In genomic region chr20:35023624-35024023, GRCh38 we compare ENCODE assay signal across 28 cellular contexts.
"Had no signal": no experiment of that assay in that cellular context is flagged by ENCODE, and none has a peak within 500 bp of the region (broad histone marks: within the 10 kb centered on the region; RNA-seq: fewer than 3 reads in every experiment).

No MANE protein-coding gene starts in this region.

- H3K27me3 Mint-ChIP-seq: activated CD8-positive, alpha-beta memory T cell treated with anti-CD3 and anti-CD28 coated beads, Interleukin-2, amount 10 ng/mL, durations not matched to agents 7 days and 5 days; activated naive CD8-positive, alpha-beta T cell treated with anti-CD3 and anti-CD28 coated beads, Interleukin-2, amount 50 U/mL, for 24 hours; activated T-cell treated with anti-CD3 and anti-CD28 coated beads, Interleukin-2, amount 50 U/mL, for 24 hours; central memory CD8-positive, alpha-beta T cell had no signal

- H3K27me3 ChIP-seq: ascending aorta, body of pancreas, SJSA1 had no signal

- H3K4me3 Mint-ChIP-seq: activated CD8-positive, alpha-beta memory T cell treated with anti-CD3 and anti-CD28 coated beads, Interleukin-2, amount 10 ng/mL, durations not matched to agents 7 days and 5 days; activated naive CD8-positive, alpha-beta T cell treated with anti-CD3 and anti-CD28 coated beads, Interleukin-2, amount 50 U/mL, for 24 hours; activated T-cell treated with anti-CD3 and anti-CD28 coated beads, Interleukin-2, amount 50 U/mL, for 24 hours; activated T-helper 1 cell treated with anti-CD3 and anti-CD28 coated beads, Interleukin-12 subunit alpha, Interleukin-12 subunit beta, Interleukin-2, Interleukin-4 antibody, amounts not matched to agents 30 ng/mL and 10 ng/mL and 1 ng/mL, durations not matched to agents 14 hours and 24 hours and 36 hours; central memory CD8-positive, alpha-beta T cell; T-helper 1 cell treated with Interleukin-12 subunit alpha and Interleukin-12 subunit beta and Interleukin-4 antibody, amounts not matched to agents 30 μg/mL and 1 μg/mL, for 36 hours had no signal

- FAIRE-seq: bronchial epithelial cell had no signal

- H3K4me1 ChIP-seq: ascending aorta, SJSA1 had no signal

- H3K9me3 ChIP-seq: ascending aorta, body of pancreas, SJSA1 had no signal

- H3K27ac ChIP-seq: ascending aorta, body of pancreas, SJSA1 had no signal

- H3K9me3 Mint-ChIP-seq: activated naive CD4-positive, alpha-beta T cell treated with anti-CD3 and anti-CD28 coated beads, Interleukin-2, amount 50 U/mL, for 72 hours; activated naive CD8-positive, alpha-beta T cell treated with anti-CD3 and anti-CD28 coated beads, Interleukin-2, amount 50 U/mL, for 24 hours; activated T-cell treated with anti-CD3 and anti-CD28 coated beads, Interleukin-2, amount 50 U/mL, for 24 hours; activated T-helper 1 cell treated with anti-CD3 and anti-CD28 coated beads, Interleukin-12 subunit alpha, Interleukin-12 subunit beta, Interleukin-2, Interleukin-4 antibody, amounts not matched to agents 30 ng/mL and 10 ng/mL and 1 ng/mL, durations not matched to agents 14 hours and 24 hours and 36 hours; central memory CD8-positive, alpha-beta T cell; T-helper 1 cell treated with Interleukin-12 subunit alpha and Interleukin-12 subunit beta and Interleukin-4 antibody, amounts not matched to agents 30 μg/mL and 1 μg/mL, for 36 hours had no signal

- H3K4me3 ChIP-seq: ascending aorta, body of pancreas, SJSA1 had no signal

- ATAC-seq: activated CD8-positive, alpha-beta memory T cell treated with anti-CD3 and anti-CD28 coated beads, Interleukin-2, amount 10 ng/mL, durations not matched to agents 7 days and 5 days; activated naive CD4-positive, alpha-beta T cell treated with anti-CD3 and anti-CD28 coated beads, Interleukin-2, amount 50 U/mL, for 72 hours; activated naive CD8-positive, alpha-beta T cell treated with anti-CD3 and anti-CD28 coated beads, Interleukin-2, amount 50 U/mL, for 24 hours; body of pancreas had no signal

- DNase-seq: activated CD4-positive, alpha-beta T cell treated with anti-CD3 and anti-CD28 coated beads for 48 hours; activated CD4-positive, alpha-beta T cell treated with anti-CD3 and anti-CD28 coated beads, Interleukin-2, amount 50 U/mL, for 48 hours; activated CD4-positive, CD25-positive, alpha-beta regulatory T cell treated with anti-CD3 and anti-CD28 coated beads, Interleukin-2, amount 50 U/mL, for 72 hours; activated CD8-positive, alpha-beta memory T cell treated with anti-CD3 and anti-CD28 coated beads, Interleukin-2, amount 10 ng/mL, durations not matched to agents 7 days and 5 days; activated effector memory CD4-positive, alpha-beta T cell treated with Interleukin-2 at 50 U/mL for 16 hours; activated naive CD4-positive, alpha-beta T cell; activated naive CD8-positive, alpha-beta T cell treated with anti-CD3 and anti-CD28 coated beads, Interleukin-2, amount 50 U/mL, for 24 hours; activated T-cell treated with anti-CD3 and anti-CD28 coated beads, Interleukin-2, amount 50 U/mL, for 24 hours; amniotic stem cell; body of pancreas; KG1; NCI-H1092 treated with DMSO at 0.1 percent for 48 hours; NCI-H1417 treated with DMSO at 0.1 percent for 48 hours; NCI-H1694; NCI-H2029; NCI-H2107; NCI-H2171 treated with DMSO at 0.1 percent for 48 hours; NCI-H226; NCI-H526 treated with DMSO at 0.1 percent for 48 hours; NCI-H82; Right ventricle myocardium superior had no signal

- H3K27ac Mint-ChIP-seq: activated CD8-positive, alpha-beta memory T cell treated with anti-CD3 and anti-CD28 coated beads, Interleukin-2, amount 10 ng/mL, durations not matched to agents 7 days and 5 days; activated naive CD4-positive, alpha-beta T cell treated with anti-CD3 and anti-CD28 coated beads, Interleukin-2, amount 50 U/mL, for 72 hours; activated naive CD8-positive, alpha-beta T cell treated with anti-CD3 and anti-CD28 coated beads, Interleukin-2, amount 50 U/mL, for 24 hours; activated T-cell treated with anti-CD3 and anti-CD28 coated beads, Interleukin-2, amount 50 U/mL, for 24 hours; activated T-helper 1 cell treated with anti-CD3 and anti-CD28 coated beads, Interleukin-12 subunit alpha, Interleukin-12 subunit beta, Interleukin-2, Interleukin-4 antibody, amounts not matched to agents 30 ng/mL and 10 ng/mL and 1 ng/mL, durations not matched to agents 14 hours and 24 hours and 36 hours; T-helper 1 cell treated with Interleukin-12 subunit alpha and Interleukin-12 subunit beta and Interleukin-4 antibody, amounts not matched to agents 30 μg/mL and 1 μg/mL, for 36 hours had no signal

- H3K4me1 Mint-ChIP-seq: activated naive CD8-positive, alpha-beta T cell treated with anti-CD3 and anti-CD28 coated beads, Interleukin-2, amount 50 U/mL, for 24 hours; central memory CD8-positive, alpha-beta T cell had no signal
